In genomic region chr6:36141961-36142360, GRCh38 we compare ENCODE assay signal across 25 cellular contexts. TPM values are rescaled to one million over a fixed set of nuclear protein-coding genes. Genes with fewer than 3 reads are reported as not detected.
DNase-seq lines count a peak whose midpoint lies in the region; ATAC-seq and TF ChIP-seq lines count a peak whose summit lies in the region.
"Had no signal": no experiment of that assay in that cellular context is flagged by ENCODE, and none has a peak within 500 bp of the region (broad histone marks: within the 10 kb centered on the region; RNA-seq: fewer than 3 reads in every experiment).

No MANE protein-coding gene starts in this region.

- TF ChIP-seq CTCF in stomach (IDR thresholded peaks at IDR 0.05): no peak

- no peak overlapping the region for H3K4me3 ChIP-seq in CD8-positive, alpha-beta memory T cell (ENCODE audit: low read length)
- H3K4me3 ChIP-seq in stomach: no peak overlapping the region
- H3K4me3 ChIP-seq: left lung, psoas muscle had no signal

- whole genome bisulfite sequencing in stomach, 5 donors: 83 to 99% (median 96%) methylated on average over 4 of the region's 4 CpGs

- intact Hi-C loops in cardiac septum (cut with DNase I) (no loop called here), left cardiac atrium (cut with DNase I) (no loop called here), stomach (cut with DNase I; ENCODE audit: low total_unique reads) (no loop called here)

- H3K27me3 Mint-ChIP-seq in CD8-positive, alpha-beta memory T cell: no peaks in the 10 kb centered on the region
- no peaks in the 10 kb centered on the region for H3K27me3 Mint-ChIP-seq in central memory CD8-positive, alpha-beta T cell
- H3K27me3 Mint-ChIP-seq: IgD-negative memory B cell, type B pancreatic cell had no signal

- peak overlapping the region in 2 of 7 donors; percentile 8 to 13 for H3K4me3 Mint-ChIP-seq in CD8-positive, alpha-beta memory T cell
- peak overlapping the region; percentile 1 for H3K4me3 Mint-ChIP-seq in central memory CD8-positive, alpha-beta T cell
- no peak overlapping the region for H3K4me3 Mint-ChIP-seq in stimulated activated effector memory CD8-positive, alpha-beta T cell treated with anti-CD3 and anti-CD28 coated beads, Interleukin-12 subunit alpha, Interleukin-12 subunit beta, amount 100 ng/mL, for 72 hours
- H3K4me3 Mint-ChIP-seq: IgD-negative memory B cell, type B pancreatic cell had no signal

- no peaks in the 10 kb centered on the region for H3K9me3 Mint-ChIP-seq in CD8-positive, alpha-beta memory T cell
- no peaks in the 10 kb centered on the region for H3K9me3 Mint-ChIP-seq in central memory CD8-positive, alpha-beta T cell
- H3K9me3 Mint-ChIP-seq in stimulated activated effector memory CD8-positive, alpha-beta T cell treated with anti-CD3 and anti-CD28 coated beads, Interleukin-12 subunit alpha, Interleukin-12 subunit beta, amount 100 ng/mL, for 72 hours: no peaks in the 10 kb centered on the region
- H3K9me3 Mint-ChIP-seq: IgD-negative memory B cell, type B pancreatic cell had no signal

- peaks cover 9% of the 10 kb centered on the region for H3K4me1 ChIP-seq in CD8-positive, alpha-beta memory T cell (ENCODE audit: insufficient read depth, low read length)
- peaks cover 0 to 3% (median 0%) of the 10 kb centered on the region in 4 donors for H3K4me1 ChIP-seq in stomach

- peak overlapping the region; percentile 6 to 94 (median 70) for H3K27ac Mint-ChIP-seq in CD8-positive, alpha-beta memory T cell
- H3K27ac Mint-ChIP-seq in central memory CD8-positive, alpha-beta T cell (ENCODE audit: low read depth): peak overlapping the region; percentile 44
- H3K27ac Mint-ChIP-seq in stimulated activated effector memory CD8-positive, alpha-beta T cell treated with anti-CD3 and anti-CD28 coated beads, Interleukin-12 subunit alpha, Interleukin-12 subunit beta, amount 100 ng/mL, for 72 hours: peak overlapping the region; percentile 58
- H3K27ac Mint-ChIP-seq: type B pancreatic cell had no signal

- POLR2A ChIA-PET in CD8-positive, alpha-beta memory T cell (lab: Charles Lee): interaction anchor here (1.2 kb wide), 1 partner anchor 10 kb away, joined by 3 read pairs; no protein-coding TSS in a partner anchor

- H3K9me3 ChIP-seq in CD8-positive, alpha-beta memory T cell (ENCODE audit: low read length): no peaks in the 10 kb centered on the region
- H3K9me3 ChIP-seq in stomach: no peaks in the 10 kb centered on the region
- H3K9me3 ChIP-seq: left lung, psoas muscle had no signal

- no peak for TF ChIP-seq EP300 in stomach (IDR thresholded peaks at IDR 0.05)

- no peak for TF ChIP-seq POLR2A in stomach (IDR thresholded peaks at IDR 0.05)

- no peak for ATAC-seq in left cardiac atrium
- ATAC-seq in central memory CD8-positive, alpha-beta T cell (replicated peaks; ENCODE audit: extremely low read depth, poor library complexity, severe bottlenecking): no peak
- ATAC-seq in stimulated activated effector memory CD8-positive, alpha-beta T cell treated with anti-CD3 and anti-CD28 coated beads, Interleukin-12 subunit alpha, Interleukin-12 subunit beta, amount 100 ng/mL, for 72 hours: no peak
- ATAC-seq in HG03460 (IDR thresholded peaks at IDR 0.05; ENCODE audit: unreplicated experiment): no peak
- ATAC-seq: left lung, psoas muscle, Right ventricle myocardium inferior, SK-N-SH treated with all-trans-retinoic acid at 6 μM for 48 hours had no signal

- DNase-seq in cardiac septum (ENCODE audit: low spot score): peak; percentile 55
- no peak for DNase-seq in left cardiac atrium
- no peak for DNase-seq in CD8-positive, alpha-beta memory T cell
- DNase-seq in central memory CD8-positive, alpha-beta T cell (ENCODE audit: low spot score in 2 of 2): no peak
- DNase-seq in stimulated activated effector memory CD8-positive, alpha-beta T cell treated with anti-CD3 and anti-CD28 coated beads, Interleukin-12 subunit alpha, Interleukin-12 subunit beta, amount 100 ng/mL, for 72 hours (ENCODE audit: low spot score in 2 of 2): no peak
- DNase-seq in stomach: no peak
- DNase-seq in glomerular visceral epithelial cell (ENCODE audit: extremely low spot score): no peak
- DNase-seq: activated naive CD4-positive, alpha-beta T cell treated with anti-CD3 and anti-CD28 coated beads, Interleukin-2, amount 50 U/mL, for 16 hours; aorta; effector CD8-positive, alpha-beta T cell; NCI-H2107; NCI-H345; NCI-H69; occipital lobe; psoas muscle; stimulated activated CD4-positive, alpha-beta T cell treated with anti-CD3 and anti-CD28 coated beads, Interleukin-4, amount 100 ng/mL, for 1 hour; substantia nigra had no signal

- no peak overlapping the region for H3K27ac ChIP-seq in CD8-positive, alpha-beta memory T cell (ENCODE audit: low read depth, low read length)
- no peak overlapping the region for H3K27ac ChIP-seq in stomach
- H3K27ac ChIP-seq: C4-2B, epithelial cell of prostate, left lung, psoas muscle had no signal

- CTCF ChIA-PET in CD8-positive, alpha-beta memory T cell (lab: Charles Lee): interaction anchor here (1.0 kb wide), 1 partner anchor 18 kb away, joined by 4 read pairs; no protein-coding TSS in a partner anchor

- peaks cover 0 to 40% (median 8%) of the 10 kb centered on the region in 3 donors for H3K36me3 Mint-ChIP-seq in CD8-positive, alpha-beta memory T cell
- H3K36me3 Mint-ChIP-seq in central memory CD8-positive, alpha-beta T cell (ENCODE audit: insufficient read depth): peaks cover 19% of the 10 kb centered on the region
- peaks cover 53% of the 10 kb centered on the region for H3K36me3 Mint-ChIP-seq in stimulated activated effector memory CD8-positive, alpha-beta T cell treated with anti-CD3 and anti-CD28 coated beads, Interleukin-12 subunit alpha, Interleukin-12 subunit beta, amount 100 ng/mL, for 72 hours
- H3K36me3 Mint-ChIP-seq: type B pancreatic cell had no signal

- no peaks in the 10 kb centered on the region for H3K27me3 ChIP-seq in CD8-positive, alpha-beta memory T cell (ENCODE audit: insufficient read depth, low read length, poor library complexity, severe bottlenecking)
- H3K27me3 ChIP-seq in stomach: no peaks in the 10 kb centered on the region
- H3K27me3 ChIP-seq: left lung had no signal

- peaks cover 19 to 35% (median 26%) of the 10 kb centered on the region in 3 donors for H3K4me1 Mint-ChIP-seq in CD8-positive, alpha-beta memory T cell
- H3K4me1 Mint-ChIP-seq in central memory CD8-positive, alpha-beta T cell: peaks cover 29% of the 10 kb centered on the region
- peaks cover 37% of the 10 kb centered on the region for H3K4me1 Mint-ChIP-seq in stimulated activated effector memory CD8-positive, alpha-beta T cell treated with anti-CD3 and anti-CD28 coated beads, Interleukin-12 subunit alpha, Interleukin-12 subunit beta, amount 100 ng/mL, for 72 hours

- peaks cover under 1% of the 10 kb centered on the region for H3K36me3 ChIP-seq in CD8-positive, alpha-beta memory T cell (ENCODE audit: insufficient read depth, low read length)
- peaks cover 9 to 45% (median 35%) of the 10 kb centered on the region in 4 donors for H3K36me3 ChIP-seq in stomach

RNA-seq across cellular contexts. Expression of gene MAPK13, which starts 11.6 kb away (rescaled TPM):
- total RNA-seq in cardiac septum (1.6 TPM), left cardiac atrium (1 to 10 TPM; 1.9 to 4.6 TPM), stomach (10 to 100 TPM; 19.8 to 95.9 (median 33.0) TPM)
- total RNA-seq in CD8-positive, alpha-beta memory T cell: 10 to 100 TPM; 75.7 to 77.3 TPM
- 46.4 TPM for polyA plus RNA-seq in CD8-positive, alpha-beta memory T cell
- 10 to 100 TPM; 28.7 to 57.1 (median 35.9) TPM for polyA plus RNA-seq in stomach

RNA-seq across cellular contexts. Expression of gene BRPF3, which starts 54.6 kb away (rescaled TPM):
- total RNA-seq in cardiac septum (19.6 TPM), left cardiac atrium (10 to 100 TPM; 23.5 to 23.7 TPM), stomach (100 to 1,000 TPM in 1 of 5 donors, 10 to 100 TPM in 4; 19.5 to 343 (median 59.7) TPM)
- total RNA-seq in CD8-positive, alpha-beta memory T cell: 10 to 100 TPM; 22.4 to 26.4 TPM
- 8.4 TPM for polyA plus RNA-seq in CD8-positive, alpha-beta memory T cell
- 10 to 100 TPM in 2 of 3 donors, 1 to 10 TPM in 1; 7.0 to 17.6 (median 12.7) TPM for polyA plus RNA-seq in stomach
